8 cellular contexts compared by ENCODE assay signal in the genomic region with DNA sequence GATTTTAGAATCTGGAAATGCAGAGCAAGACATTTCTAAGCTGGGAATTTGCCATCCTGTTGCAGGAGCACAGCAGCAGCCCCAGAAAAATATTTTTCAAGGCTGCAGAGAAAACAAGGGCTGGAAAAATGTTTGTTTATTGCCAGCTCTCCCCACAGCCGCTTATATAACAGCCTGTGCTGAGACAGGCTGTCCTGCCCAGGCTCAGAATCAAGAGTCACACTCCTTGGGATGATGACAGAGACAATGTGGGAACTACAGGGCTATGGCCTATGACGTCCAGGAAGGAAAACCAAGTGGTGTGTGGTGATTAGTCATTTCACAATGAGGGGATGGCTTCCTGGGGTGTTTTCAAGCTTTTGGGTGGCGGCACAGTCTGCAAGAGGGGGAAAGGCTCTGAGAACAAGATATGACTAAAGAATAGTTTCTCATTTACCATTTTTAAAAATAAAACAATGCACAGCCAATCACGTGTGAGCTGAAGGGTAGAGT.
DNase-seq lines count a peak whose midpoint lies in the region; ATAC-seq and TF ChIP-seq lines count a peak whose summit lies in the region.

No MANE protein-coding gene starts in this region.

- peak overlapping the region; percentile 52; the same call in 1 of the 2 replicates for H3K27ac ChIP-seq in RWPE1
- H3K27ac ChIP-seq in epithelial cell of prostate = peak overlapping the region; percentile 86

- H3K27me3 Mint-ChIP-seq in natural killer cell treated with Interleukin-12 subunit alpha and Interleukin-12 subunit beta and Interleukin-15 and Interleukin-18, amount 100 ng/mL, for 72 hours = peaks cover 0 to 5% of the 10 kb centered on the region in 2 donors

- CTCF ChIA-PET in RWPE1 (lab: Yijun Ruan, JAX) = interaction anchor here (0.6 kb wide), 1 partner anchor 137 kb away, joined by 3 read pairs; no protein-coding TSS in a partner anchor

- no peaks in the 10 kb centered on the region for H3K36me3 Mint-ChIP-seq in natural killer cell treated with Interleukin-12 subunit alpha and Interleukin-12 subunit beta and Interleukin-15 and Interleukin-18, amount 100 ng/mL, for 72 hours

- peak overlapping the region; percentile 36 for H3K4me3 Mint-ChIP-seq in natural killer cell treated with Interleukin-12 subunit alpha and Interleukin-12 subunit beta and Interleukin-15 and Interleukin-18, amount 100 ng/mL, for 72 hours

- no peaks in the 10 kb centered on the region for H3K9me3 Mint-ChIP-seq in natural killer cell treated with Interleukin-12 subunit alpha and Interleukin-12 subunit beta and Interleukin-15 and Interleukin-18, amount 100 ng/mL, for 72 hours

- DNase-seq in GM03348 (ENCODE audit: low spot score) (peak; percentile 82), RWPE1 (ENCODE audit: low spot score) (peak; percentile 71), epithelial cell of prostate (ENCODE audit: low read depth, low spot score) (peak; percentile 77), NCI-H446 (lab: John Stamatoyannopoulos, UW) (no peak)
- DNase-seq in natural killer cell treated with Interleukin-12 subunit alpha and Interleukin-12 subunit beta and Interleukin-15 and Interleukin-18, amount 100 ng/mL, for 72 hours (ENCODE audit: low spot score) = no peak
- no peak for DNase-seq in central memory CD4-positive, alpha-beta T cell

- POLR2A ChIA-PET in RWPE1 (lab: Yijun Ruan, JAX; ENCODE audit: low non-redundant PET) = no interaction called here

- TF ChIP-seq CTCF in RWPE1 (conservative IDR thresholded peaks at IDR 0.05; ENCODE audit: low read depth) = no peak

- H3K27ac Mint-ChIP-seq in natural killer cell treated with Interleukin-12 subunit alpha and Interleukin-12 subunit beta and Interleukin-15 and Interleukin-18, amount 100 ng/mL, for 72 hours = no peak overlapping the region

- ATAC-seq in GM21825 (IDR thresholded peaks at IDR 0.05; ENCODE audit: unreplicated experiment) (peak; percentile 87), GM18498 (IDR thresholded peaks at IDR 0.05; ENCODE audit: unreplicated experiment) (no peak)
- ATAC-seq in natural killer cell treated with Interleukin-12 subunit alpha and Interleukin-12 subunit beta and Interleukin-15 and Interleukin-18, amount 100 ng/mL, for 72 hours = peak; percentile 75 to 87

- peaks cover 6 to 18% of the 10 kb centered on the region in 2 donors for H3K4me1 Mint-ChIP-seq in natural killer cell treated with Interleukin-12 subunit alpha and Interleukin-12 subunit beta and Interleukin-15 and Interleukin-18, amount 100 ng/mL, for 72 hours (ENCODE audit: low read depth in 2 of 2)

Comparison
In these comparisons a context has a peak if more than half of its experiments do, and no peak if none do; other contexts are left out.
1. DNase-seq: peak in GM03348 (single experiment), RWPE1 (single experiment) and epithelial cell of prostate (single experiment); none in natural killer cell treated with Interleukin-12 subunit alpha and Interleukin-12 subunit beta and Interleukin-15 and Interleukin-18, amount 100 ng/mL, for 72 hours (single experiment), NCI-H446 (0 of 2) and central memory CD4-positive, alpha-beta T cell (single experiment).